In the genomic region with DNA sequence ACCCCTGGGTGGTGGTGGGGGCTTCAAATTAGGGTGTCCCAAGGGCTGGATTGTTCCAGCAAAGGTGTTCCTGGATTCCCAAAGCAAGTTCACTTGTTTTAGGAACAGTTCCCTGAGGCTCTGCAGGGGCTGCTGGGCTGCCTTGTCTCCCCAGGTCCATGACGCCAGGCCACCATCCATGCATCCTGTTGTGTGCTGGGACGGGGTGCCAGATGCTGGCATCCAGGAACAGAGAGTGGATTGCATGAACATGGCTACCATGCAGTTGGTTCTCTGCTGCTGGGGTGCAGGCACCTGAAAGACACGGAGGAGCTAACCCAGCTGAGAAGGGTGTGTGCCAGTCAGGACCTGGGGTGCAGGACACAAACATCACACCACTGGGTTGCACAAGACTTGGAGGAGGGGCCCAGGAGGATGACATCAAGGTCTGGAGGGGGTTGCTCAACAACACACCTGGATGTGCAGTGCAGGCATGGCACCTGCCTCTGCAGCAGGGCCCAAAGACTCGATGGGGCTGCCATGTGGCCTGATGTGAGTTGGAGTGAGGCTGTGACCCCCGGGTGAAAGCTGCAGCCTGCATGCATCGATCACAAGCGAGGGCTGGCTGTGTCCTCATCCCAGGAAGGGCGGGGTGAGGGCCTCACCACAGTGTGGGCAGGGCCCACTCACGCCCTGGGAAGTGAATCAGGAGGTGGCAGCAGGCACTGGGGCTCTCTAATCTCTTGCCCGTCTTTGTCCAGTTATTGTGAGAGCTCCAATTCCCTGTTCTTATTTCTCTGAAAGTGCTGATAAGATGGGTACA, we compare ENCODE assay signal across 1 cellular context.
TF ChIP-seq lines count a peak whose summit lies in the region.

No MANE protein-coding gene starts in this region.

TF ChIP-seq in liver, 16 proteins besides CTCF, POLR2A, EP300 and RAD21 (continued from another document):
- TF ChIP-seq, protein P1, sequence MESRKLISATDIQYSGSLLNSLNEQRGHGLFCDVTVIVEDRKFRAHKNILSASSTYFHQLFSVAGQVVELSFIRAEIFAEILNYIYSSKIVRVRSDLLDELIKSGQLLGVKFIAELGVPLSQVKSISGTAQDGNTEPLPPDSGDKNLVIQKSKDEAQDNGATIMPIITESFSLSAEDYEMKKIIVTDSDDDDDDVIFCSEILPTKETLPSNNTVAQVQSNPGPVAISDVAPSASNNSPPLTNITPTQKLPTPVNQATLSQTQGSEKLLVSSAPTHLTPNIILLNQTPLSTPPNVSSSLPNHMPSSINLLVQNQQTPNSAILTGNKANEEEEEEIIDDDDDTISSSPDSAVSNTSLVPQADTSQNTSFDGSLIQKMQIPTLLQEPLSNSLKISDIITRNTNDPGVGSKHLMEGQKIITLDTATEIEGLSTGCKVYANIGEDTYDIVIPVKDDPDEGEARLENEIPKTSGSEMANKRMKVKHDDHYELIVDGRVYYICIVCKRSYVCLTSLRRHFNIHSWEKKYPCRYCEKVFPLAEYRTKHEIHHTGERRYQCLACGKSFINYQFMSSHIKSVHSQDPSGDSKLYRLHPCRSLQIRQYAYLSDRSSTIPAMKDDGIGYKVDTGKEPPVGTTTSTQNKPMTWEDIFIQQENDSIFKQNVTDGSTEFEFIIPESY (IDR thresholded peaks at IDR 0.05), result no peak
- peak; percentile 55 to 82 for TF ChIP-seq RXRA (IDR thresholded peaks at IDR 0.05)
- TF ChIP-seq FOXA1 (IDR thresholded peaks at IDR 0.05), result no peak
- peak; percentile 71 for TF ChIP-seq SP1 (IDR thresholded peaks at IDR 0.05)
- TF ChIP-seq TAF1 (conservative IDR thresholded peaks at IDR 0.05), result no peak
- no peak for TF ChIP-seq EGR1 (IDR thresholded peaks at IDR 0.05; ENCODE audit: low read depth in 2 of 2)
- TF ChIP-seq FOXA2 (IDR thresholded peaks at IDR 0.05), result no peak
